In the genomic region with DNA sequence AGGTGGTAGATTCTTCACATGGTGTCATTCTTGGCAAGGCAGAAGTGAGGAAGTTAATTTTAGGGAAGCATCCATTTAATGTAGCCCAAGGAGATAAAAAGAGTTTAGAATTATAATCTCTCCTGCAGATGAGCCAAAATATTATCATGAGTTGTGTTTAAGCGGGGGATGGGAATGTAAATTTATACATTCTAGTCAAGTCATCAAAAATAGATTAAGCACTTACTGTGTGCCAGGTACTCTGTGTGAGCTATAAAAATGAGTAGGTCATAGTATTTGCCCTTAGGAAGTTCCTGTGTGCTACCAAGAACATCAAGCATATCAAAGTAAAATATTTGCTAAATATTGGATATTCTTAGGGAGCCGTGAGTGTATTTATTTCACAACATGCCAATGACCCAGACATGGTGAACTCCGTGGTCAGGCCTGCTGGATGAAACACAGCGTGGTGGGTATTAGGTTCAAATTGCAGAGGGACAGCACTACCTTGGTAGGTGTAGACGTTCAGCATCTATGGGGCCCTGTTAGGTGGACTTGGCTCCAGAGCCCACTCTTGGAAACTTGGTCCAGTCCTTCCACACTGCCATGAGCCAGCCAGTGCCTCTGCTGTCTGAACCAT, we compare ENCODE assay signal across 1 cellular context.
TF ChIP-seq lines count a peak whose summit lies in the region.

No MANE protein-coding gene starts in this region.

TF ChIP-seq in HepG2, 621 proteins besides CTCF, POLR2A, EP300 and RAD21:
- peak; percentile 34 to 71; a peak in 3 of 4 replicates for TF ChIP-seq MAFK (conservative IDR thresholded peaks at IDR 0.05 in 1 of 2, IDR thresholded peaks at IDR 0.05 in 1 of 2; ENCODE audit: low read length in 2 of 2)
- TF ChIP-seq MAFF (IDR thresholded peaks at IDR 0.05; ENCODE audit: low read depth, low read length): peak; percentile 57
- TF ChIP-seq ARID3A (IDR thresholded peaks at IDR 0.05; ENCODE audit: low read depth, low read length): no peak
- no peak for TF ChIP-seq RFX1 (IDR thresholded peaks at IDR 0.05)
- TF ChIP-seq ZNF816 (CRISPR knock-in tag; IDR thresholded peaks at IDR 0.05; ENCODE audit: borderline replicate concordance): no peak
